In the genomic region with DNA sequence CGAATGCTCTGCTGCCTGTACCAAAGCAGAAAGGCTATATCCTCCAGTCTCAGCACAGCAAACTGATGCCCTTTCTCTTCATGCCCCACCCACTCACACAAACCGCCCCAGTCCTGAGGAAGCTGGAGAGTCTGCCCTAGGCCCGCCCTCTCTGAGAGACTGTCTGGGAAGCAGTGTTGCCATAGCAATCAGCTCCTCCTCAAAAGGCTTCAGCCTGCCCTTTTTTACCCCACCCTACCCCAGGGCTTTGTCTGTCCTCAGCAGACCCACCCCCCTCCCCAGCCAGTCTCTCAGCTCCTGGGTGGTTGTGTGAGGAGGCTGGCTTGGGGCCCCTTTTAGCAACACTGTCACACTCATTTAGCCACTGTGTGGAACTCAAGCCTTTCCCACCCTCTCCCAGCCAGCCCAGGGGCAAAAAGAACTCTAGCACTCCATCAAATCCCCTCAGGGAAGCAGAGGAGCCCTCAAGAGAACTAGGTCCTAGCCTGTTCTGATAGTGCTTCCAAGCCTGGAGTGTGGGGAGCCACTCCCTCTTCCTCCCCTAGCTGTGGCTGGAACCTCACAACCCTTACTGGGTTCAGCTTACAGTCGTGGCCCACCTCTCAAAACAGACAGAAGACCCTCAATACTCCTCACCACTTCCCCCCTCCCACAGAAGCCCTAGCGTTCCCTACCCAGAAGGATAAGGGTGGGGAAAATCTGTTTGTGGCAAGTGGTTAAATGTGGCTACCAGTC, we compare ENCODE assay signal across 8 cellular contexts. TPM values are rescaled to one million over a fixed set of nuclear protein-coding genes. Genes with fewer than 3 reads are reported as not detected.
DNase-seq lines count a peak whose midpoint lies in the region; ATAC-seq, FAIRE-seq and TF ChIP-seq lines count a peak whose summit lies in the region.

No MANE protein-coding gene starts in this region.

- TF ChIP-seq CTCF in cardiac fibroblast (IDR thresholded peaks at IDR 0.05; ENCODE audit: low read depth, low read length), result no peak

- whole genome bisulfite sequencing in small intestine, 3 donors, result 2 to 9% (median 8%) methylated on average over 5 of the region's 5 CpGs

- H3K27me3 ChIP-seq in small intestine (ENCODE audit: control insufficient read depth in 2 of 2, insufficient read depth in 2 of 2, low read length in 2 of 2), result no peaks in the 10 kb centered on the region

- ATAC-seq in HG02973 (IDR thresholded peaks at IDR 0.05; ENCODE audit: unreplicated experiment), result no peak

- peak overlapping the region; percentile 83 to 92 for H3K27ac ChIP-seq in small intestine (ENCODE audit: low read depth in 1 of 2, low read length in 1 of 2)

- DNase-seq in NCI-H1694 (lab: John Stamatoyannopoulos, UW) (peak; percentile 19), NCI-H1694 treated with DMSO at 0.1 percent for 48 hours (lab: John Stamatoyannopoulos, UW) (no peak), NCI-H2029 (lab: John Stamatoyannopoulos, UW) (peak; percentile 87), cardiac fibroblast (ENCODE audit: low read depth in 2 of 2) (peak; percentile 98), inferior parietal cortex (ENCODE audit: extremely low spot score) (peak; percentile 46), small intestine (peak; percentile 80)

- FAIRE-seq in TTC549 (lab: Jason Lieb, UNC) (peak; percentile 87), small intestine (lab: Jason Lieb, UNC) (no peak)

- no peaks in the 10 kb centered on the region for H3K36me3 ChIP-seq in small intestine (ENCODE audit: control insufficient read depth in 2 of 2, insufficient read depth in 2 of 2, low read length in 2 of 2)

- peaks cover 10 to 23% of the 10 kb centered on the region in 2 donors for H3K4me1 ChIP-seq in small intestine (ENCODE audit: control insufficient read depth in 2 of 2, insufficient read depth in 1 of 2, low read depth in 1 of 2, low read length in 1 of 2)

- H3K9me3 ChIP-seq in small intestine (ENCODE audit: control insufficient read depth, low read depth), result no peaks in the 10 kb centered on the region

- H3K4me3 ChIP-seq in cardiac fibroblast (replicated peaks in 1 of 2; ENCODE audit: low read depth in 2 of 2, low read length in 2 of 2) (peak overlapping the region; percentile 73 to 76), small intestine (ENCODE audit: low read depth in 1 of 2, low read length in 2 of 2) (peak overlapping the region in 1 of 2 donors; percentile 52)

RNA-seq across cellular contexts. Expression of a gene that starts 1.4 kb away (rescaled TPM):
- 10 to 100 TPM; 11.3 to 20.1 (median 17.8) TPM for polyA plus RNA-seq in small intestine

RNA-seq across cellular contexts. Expression of a gene that starts 11.3 kb away (rescaled TPM):
- 100 to 1,000 TPM; 125 to 160 (median 132) TPM for polyA plus RNA-seq in small intestine

RNA-seq across cellular contexts. Expression of a gene that starts 17.9 kb away (rescaled TPM):
- polyA plus RNA-seq in small intestine, result 10 to 100 TPM; 10.8 to 23.8 (median 13.4) TPM

RNA-seq across cellular contexts. Expression of a gene that starts 34.5 kb away (rescaled TPM):
- polyA plus RNA-seq in small intestine, result 10 to 100 TPM in 2 of 3 donors, 1 to 10 TPM in 1; 10.0 to 21.1 (median 12.3) TPM

RNA-seq across cellular contexts. Expression of a gene that starts 41.9 kb away (rescaled TPM):
- polyA plus RNA-seq in small intestine, result 100 to 1,000 TPM in 1 of 3 donors, 10 to 100 TPM in 2; 54.0 to 116 (median 58.6) TPM
